8 cellular contexts compared by ENCODE assay signal in the genomic region with DNA sequence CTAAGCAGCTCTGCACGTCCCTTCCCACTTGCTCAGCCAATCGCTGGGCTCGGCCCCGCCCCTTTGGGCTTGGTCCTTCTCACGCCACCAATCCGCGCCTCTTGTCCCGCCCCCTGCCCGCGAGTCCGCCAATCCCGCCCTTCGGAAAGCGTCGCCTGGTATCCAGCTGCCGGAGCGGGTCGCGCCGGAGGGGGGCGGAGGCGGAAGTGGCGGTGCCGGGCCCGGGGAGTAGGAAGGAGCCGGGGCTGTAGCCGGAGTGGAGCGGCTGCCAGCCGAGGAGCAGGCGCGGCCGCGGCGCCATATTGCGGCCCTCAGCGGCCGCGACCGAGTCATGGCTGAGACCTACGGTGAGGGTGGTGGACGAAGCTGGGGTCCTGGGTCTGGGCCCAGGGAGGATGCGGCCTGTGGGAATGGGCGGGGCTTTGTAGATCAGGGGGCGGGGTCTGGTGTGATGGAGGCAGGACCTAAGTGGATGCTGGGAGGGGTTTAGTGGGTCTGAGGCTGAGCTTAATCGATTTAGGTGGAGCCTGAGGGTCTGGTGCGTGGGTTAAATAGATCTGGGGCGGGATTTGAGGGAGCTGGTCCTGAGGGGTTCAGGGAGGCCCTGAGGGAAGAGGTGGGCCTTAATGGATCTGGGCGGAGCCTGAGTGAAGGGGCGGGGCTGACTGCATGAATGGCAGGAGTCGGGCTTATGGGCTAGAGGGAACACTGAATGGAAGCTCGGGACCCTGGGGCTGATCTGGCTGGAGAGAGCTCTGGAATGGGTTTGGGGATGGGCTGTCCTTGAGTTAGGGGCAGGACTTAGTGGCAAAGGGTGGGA. TPM values are rescaled to one million over a fixed set of nuclear protein-coding genes. Genes with fewer than 3 reads are reported as not detected.
DNase-seq lines count a peak whose midpoint lies in the region; ATAC-seq and TF ChIP-seq lines count a peak whose summit lies in the region.

A gene with protein sequence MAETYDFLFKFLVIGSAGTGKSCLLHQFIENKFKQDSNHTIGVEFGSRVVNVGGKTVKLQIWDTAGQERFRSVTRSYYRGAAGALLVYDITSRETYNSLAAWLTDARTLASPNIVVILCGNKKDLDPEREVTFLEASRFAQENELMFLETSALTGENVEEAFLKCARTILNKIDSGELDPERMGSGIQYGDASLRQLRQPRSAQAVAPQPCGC (plus strand): TSS at position 203 of the 820 bp plus-strand sequence. CDS start 129 bp downstream, at position 332.

- ATAC-seq in HG03460 (IDR thresholded peaks at IDR 0.05; ENCODE audit: unreplicated experiment): peak; percentile 62

- TF ChIP-seq CTCF in BE2C (IDR thresholded peaks at IDR 0.05; ENCODE audit: low read depth, low read length): no peak
- TF ChIP-seq CTCF in colonic mucosa (IDR thresholded peaks at IDR 0.05): no peak

- H3K27me3 ChIP-seq in BE2C (no peaks in the 10 kb centered on the region), colonic mucosa (no peaks in the 10 kb centered on the region), layer of hippocampus (ENCODE audit: control insufficient read depth, insufficient read depth, low read length) (no peaks in the 10 kb centered on the region)

- DNase-seq in BE2C (peak; percentile 100), GM19240 (ENCODE audit: insufficient read length, low spot score) (peak; percentile 87), NCI-H526 (lab: John Stamatoyannopoulos, UW) (peak; percentile 100), colonic mucosa (peak; percentile 100)
- DNase-seq in activated CD4-positive, alpha-beta T cell treated with anti-CD3 and anti-CD28 coated beads for 48 hours: peak; percentile 100
- DNase-seq in stimulated activated CD4-positive, alpha-beta T cell treated with anti-CD3 and anti-CD28 coated beads, Interleukin-1b, Interleukin-23, amount 100 ng/mL, for 4 hours (ENCODE audit: low read depth in 2 of 2): peak; percentile 99

- peak within 1 kb of the TSS; percentile 85 for H3K4me3 ChIP-seq in BE2C (ENCODE audit: low read depth, low read length)
- peak within 1 kb of the TSS; percentile 65 for H3K4me3 ChIP-seq in colonic mucosa

- H3K9me3 ChIP-seq in BE2C (no peaks in the 10 kb centered on the region), colonic mucosa (no peaks in the 10 kb centered on the region)

- peak within 1 kb of the TSS; percentile 70 to 99 for H3K9ac ChIP-seq in colonic mucosa (ENCODE audit: low read depth in 2 of 2, low read length in 2 of 2)

- H3K27ac ChIP-seq in colonic mucosa (peak within 1 kb of the TSS; percentile 98), layer of hippocampus (ENCODE audit: low read depth, low read length) (peak within 1 kb of the TSS; percentile 98)

- H3K36me3 ChIP-seq in BE2C (no peaks in the 10 kb centered on the region), colonic mucosa (no peaks in the 10 kb centered on the region)

- intact Hi-C loops in colonic mucosa (cut with DNase I): no loop called here

- H3K4me1 ChIP-seq in BE2C: peaks cover 3% of the 10 kb centered on the region; the same call in 1 of the 2 replicates
- peaks cover 3% of the 10 kb centered on the region for H3K4me1 ChIP-seq in colonic mucosa

RNA-seq across cellular contexts. Expression of the gene that starts here (rescaled TPM):
- 18.6 TPM for polyA plus RNA-seq in BE2C (2012; ENCODE audit: insufficient read depth, insufficient read length, low read depth)
- total RNA-seq in colonic mucosa: 10 to 100 TPM; 42.3 to 53.4 TPM

Comparison
In these comparisons a context has a peak if more than half of its experiments do, and no peak if none do; other contexts are left out.
1. Peak in every context shown above with its lines: DNase-seq, ATAC-seq, H3K4me3 ChIP-seq and H3K27ac ChIP-seq.